ENCODE assay signal across 8 cellular contexts in the genomic region with DNA sequence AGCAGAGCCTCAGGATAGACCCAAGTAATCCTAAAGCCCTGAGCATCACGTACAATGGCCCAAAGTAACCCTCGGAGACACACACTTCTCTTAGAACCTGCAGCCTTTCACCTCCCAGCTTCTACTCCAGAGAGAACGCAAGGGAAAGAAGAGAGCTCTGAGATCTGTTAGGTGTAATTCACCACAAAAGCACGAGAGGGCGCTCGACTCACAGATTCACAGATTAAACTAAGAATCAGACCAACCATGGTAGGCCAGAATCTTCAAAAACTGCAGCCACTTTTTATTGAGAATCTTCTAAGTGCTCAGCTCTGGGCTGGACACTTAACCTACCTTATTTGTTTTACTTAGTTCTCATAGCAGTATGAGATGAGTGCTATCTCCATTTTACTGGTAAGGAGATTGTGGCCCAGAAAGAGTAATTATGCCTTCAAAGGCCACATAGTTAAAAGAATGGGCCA. TPM values are rescaled to one million over a fixed set of nuclear protein-coding genes. Genes with fewer than 3 reads are reported as not detected.
A peak's percentile ranks its signal among the peaks of the same experiment; 100 is the strongest.
DNase-seq lines count a peak whose midpoint lies in the region; ATAC-seq and TF ChIP-seq lines count a peak whose summit lies in the region.

No MANE protein-coding gene starts in this region.

- no peaks in the 10 kb centered on the region for H3K36me3 ChIP-seq in ACC112 (ENCODE audit: insufficient read depth, low read length)
- no peaks in the 10 kb centered on the region for H3K36me3 ChIP-seq in PC-3 (ENCODE audit: low read depth, low read length)
- H3K36me3 ChIP-seq in muscle layer of duodenum (ENCODE audit: control insufficient read depth in 1 of 2, insufficient read depth in 2 of 2, low read length in 2 of 2) = peaks cover 0 to 4% of the 10 kb centered on the region in 2 donors

- H3K4me2 ChIP-seq in PC-3 (ENCODE audit: low read length) = peak overlapping the region; percentile 92

- H3K9ac ChIP-seq in PC-3 (ENCODE audit: low read length) = peak overlapping the region; percentile 97

- DNase-seq in KBM-7 = peak; percentile 97
- peak; percentile 96 for DNase-seq in PC-3
- DNase-seq in activated T-cell treated with anti-CD3 and anti-CD28 coated beads, Interleukin-2, amount 50 U/mL, for 1 hour = peak; percentile 76
- DNase-seq in stimulated activated CD8-positive, alpha-beta memory T cell treated with anti-CD3 and anti-CD28 coated beads, Interleukin-4, amount 100 ng/mL, for 48 hours = peak; percentile 93

- intact Hi-C loops in PC-3 (cut with micrococcal nuclease) = loop anchor here (1.0 to 5.0 kb wide), 3 partner anchors 37 to 129 kb away; no protein-coding TSS in a partner anchor

- H3K27me3 ChIP-seq in ACC112 (ENCODE audit: insufficient read depth, low read length) = no peaks in the 10 kb centered on the region
- H3K27me3 ChIP-seq in PC-3 (ENCODE audit: low read length) = no peaks in the 10 kb centered on the region
- H3K27me3 ChIP-seq in muscle layer of duodenum (ENCODE audit: low read depth, low read length) = no peaks in the 10 kb centered on the region

- H3F3A ChIP-seq in PC-3 (ENCODE audit: low read length, unreplicated experiment) = no peaks in the 10 kb centered on the region

- peaks cover 41% of the 10 kb centered on the region for H3K79me2 ChIP-seq in ACC112 (ENCODE audit: control insufficient read depth, insufficient read depth, low read length, unreplicated experiment)
- H3K79me2 ChIP-seq in PC-3 (ENCODE audit: low read length) = peaks cover 37% of the 10 kb centered on the region

- in situ Hi-C loops in KBM-7 (cut with MboI; ENCODE audit: low pct_unique_long_range_greater_than_20kb, low sequenced_read_pairs) = no loop called here

- BruUV-seq in PC-3 (replicated peaks; lab: Mats Ljungman, UMichigan) = no TSS peak

- no peaks in the 10 kb centered on the region for H4K20me1 ChIP-seq in PC-3 (ENCODE audit: low read length)

- H3K4me1 ChIP-seq in ACC112 (ENCODE audit: control insufficient read depth, insufficient read depth, low read length, unreplicated experiment) = peaks cover 17% of the 10 kb centered on the region
- peaks cover 17% of the 10 kb centered on the region for H3K4me1 ChIP-seq in PC-3 (ENCODE audit: insufficient read depth, low read length)
- peaks cover 13 to 22% of the 10 kb centered on the region in 2 donors for H3K4me1 ChIP-seq in muscle layer of duodenum (ENCODE audit: control insufficient read depth in 1 of 2, insufficient read depth in 2 of 2, low read length in 2 of 2)

- no peak overlapping the region for H3K27ac ChIP-seq in ACC112 (ENCODE audit: low read depth, low read length)
- H3K27ac ChIP-seq in PC-3 (ENCODE audit: low read length) = no peak overlapping the region
- peak overlapping the region; percentile 85 for H3K27ac ChIP-seq in muscle layer of duodenum (ENCODE audit: low read length)

- POLR2A ChIA-PET in PC-3 (lab: Charles Lee; ENCODE audit: unreplicated experiment) = interaction anchor here (0.5 kb wide), 1 partner anchor 590 kb away, joined by 4 read pairs; no protein-coding TSS in a partner anchor

- CTCF ChIA-PET in PC-3 (lab: Charles Lee) = interaction anchor here (0.5 to 2.5 kb wide), 9 partner anchors 13 to 171 kb away, joined by 3 to 80 read pairs (median 8); partner anchors contain the start of gene RND1

- no peaks in the 10 kb centered on the region for H3K9me2 ChIP-seq in PC-3 (replicated peaks; ENCODE audit: low read length)

- peak; percentile 92 for TF ChIP-seq CTCF in PC-3 (conservative IDR thresholded peaks at IDR 0.05; ENCODE audit: low read depth, low read length)

- H2AFZ ChIP-seq in ACC112 (ENCODE audit: low read length, unreplicated experiment) = peak overlapping the region; percentile 99
- H2AFZ ChIP-seq in PC-3 (ENCODE audit: low read length) = peak overlapping the region; percentile 84

- ATAC-seq in GM18870 (IDR thresholded peaks at IDR 0.05; ENCODE audit: unreplicated experiment) (peak; percentile 46), PC-3 (peak; percentile 51), esophagus mucosa (peak; percentile 68)

- H3K4me3 ChIP-seq in ACC112 (ENCODE audit: low read depth, low read length) = peak overlapping the region; percentile 100
- peak overlapping the region; percentile 95 for H3K4me3 ChIP-seq in PC-3 (ENCODE audit: low read length)
- peak overlapping the region; percentile 95 to 96 for H3K4me3 ChIP-seq in muscle layer of duodenum (ENCODE audit: low read depth in 1 of 2, low read length in 2 of 2)

- H3K9me3 ChIP-seq in PC-3 (ENCODE audit: low read length) (no peaks in the 10 kb centered on the region), muscle layer of duodenum (ENCODE audit: control insufficient read depth in 1 of 2, low read length in 2 of 2) (no peaks in the 10 kb centered on the region)

RNA-seq across cellular contexts. Expression of gene DDX23, which starts 1.3 kb away (rescaled TPM):
- total RNA-seq in PC-3 (2014; rRNA removed) = 102 and 105 TPM in 2 replicates
- total RNA-seq in esophagus mucosa = 37.3 TPM

RNA-seq across cellular contexts. Expression of gene RND1, which starts 12.4 kb away (rescaled TPM):
- total RNA-seq in PC-3 (2014; rRNA removed) (7.6 and 8.3 TPM in 2 replicates), esophagus mucosa (2.6 TPM)

RNA-seq across cellular contexts. Expression of gene CACNB3, which starts 35.0 kb away (rescaled TPM):
- 21.4 and 32.9 TPM in 2 replicates for total RNA-seq in PC-3 (2014; rRNA removed)
- 28.8 TPM for total RNA-seq in esophagus mucosa
